In the genomic region with DNA sequence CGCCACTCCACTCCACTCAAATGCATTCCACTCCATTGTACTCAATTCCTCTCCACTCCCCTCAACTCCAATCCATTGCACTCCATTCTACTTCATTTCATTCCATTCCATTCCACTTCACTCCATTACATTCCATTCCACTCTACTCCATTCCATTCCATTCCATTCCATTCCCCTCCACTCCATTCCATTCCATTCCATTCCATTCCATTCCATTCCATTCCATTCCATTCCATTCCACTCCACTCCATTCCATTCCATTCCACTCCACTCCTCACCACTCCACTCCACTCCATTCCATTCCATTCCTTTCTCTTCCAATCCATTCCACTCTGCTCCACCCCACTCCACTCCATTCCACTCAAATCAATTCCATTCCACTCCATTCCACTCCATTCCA, we compare ENCODE assay signal across 1 cellular context.
TF ChIP-seq lines count a peak whose summit lies in the region.

No MANE protein-coding gene starts in this region.

TF ChIP-seq in IMR-90, 13 proteins besides CTCF, POLR2A, EP300 and RAD21:
- no peak for TF ChIP-seq CHD1 (IDR thresholded peaks at IDR 0.05; ENCODE audit: low read depth, low read length)
- TF ChIP-seq BHLHE40 (IDR thresholded peaks at IDR 0.05; ENCODE audit: low read depth, low read length), result no peak
- TF ChIP-seq MAFK (IDR thresholded peaks at IDR 0.05; ENCODE audit: low read depth, low read length), result no peak
